In genomic region chr7:55365680-55366460, GRCh38 we compare ENCODE assay signal across 1 cellular context.
TF ChIP-seq lines count a peak whose summit lies in the region.

No MANE protein-coding gene starts in this region.

TF ChIP-seq in K562, 482 proteins besides CTCF, POLR2A, EP300 and RAD21 (continued from another document and continues in another):
- no peak for TF ChIP-seq RERE (CRISPR knock-in tag; IDR thresholded peaks at IDR 0.05; ENCODE audit: borderline replicate concordance)
- TF ChIP-seq NFE2 (IDR thresholded peaks at IDR 0.05; ENCODE audit: low read depth) = no peak
- TF ChIP-seq BACH1 (tag; IDR thresholded peaks at IDR 0.05) = no peak
- TF ChIP-seq ZBTB2 (IDR thresholded peaks at IDR 0.05) = no peak
- no peak for TF ChIP-seq CHD2 (IDR thresholded peaks at IDR 0.05; ENCODE audit: low read depth, low read length)
- no peak for TF ChIP-seq CGGBP1 (CRISPR knock-in tag; IDR thresholded peaks at IDR 0.05)
- TF ChIP-seq NCOA6 (IDR thresholded peaks at IDR 0.05) = peak; percentile 71; the same call in 1 of the 2 replicates
- TF ChIP-seq ATF4 (CRISPR knock-in tag; IDR thresholded peaks at IDR 0.05) = no peak
- no peak for TF ChIP-seq ZKSCAN8 (CRISPR knock-in tag; IDR thresholded peaks at IDR 0.05)
- no peak for TF ChIP-seq ARID3B (CRISPR knock-in tag; IDR thresholded peaks at IDR 0.05; ENCODE audit: borderline replicate concordance)
- TF ChIP-seq PCBP1 (IDR thresholded peaks at IDR 0.05; ENCODE audit: low read depth, low read length, poor library complexity, severe bottlenecking) = peak; percentile 82
- no peak; a peak in 1 of 4 replicates for TF ChIP-seq MLLT1 (IDR thresholded peaks at IDR 0.05)
- TF ChIP-seq SMAD1 (IDR thresholded peaks at IDR 0.05; ENCODE audit: low read depth, low read length, partially characterized antibody) = no peak
- no peak for TF ChIP-seq ZNF444 (CRISPR knock-in tag; IDR thresholded peaks at IDR 0.05)
- TF ChIP-seq HDAC3 (IDR thresholded peaks at IDR 0.05; ENCODE audit: borderline replicate concordance, partially characterized antibody) = no peak
- TF ChIP-seq TEAD4 (IDR thresholded peaks at IDR 0.05; ENCODE audit: low read length) = no peak
- no peak for TF ChIP-seq TEAD4 (CRISPR knock-in tag; IDR thresholded peaks at IDR 0.05; ENCODE audit: borderline replicate concordance)
- no peak for TF ChIP-seq ZNF274 (IDR thresholded peaks at IDR 0.05; ENCODE audit: borderline replicate concordance, low read depth, low read length)
- TF ChIP-seq HDAC6 (IDR thresholded peaks at IDR 0.05; ENCODE audit: low read depth, low read length) = no peak
- peak; percentile 98 for TF ChIP-seq RBFOX2 (IDR thresholded peaks at IDR 0.05; ENCODE audit: low read depth, low read length)
- TF ChIP-seq CHD7 (IDR thresholded peaks at IDR 0.05; ENCODE audit: low read depth, low read length) = no peak
- no peak for TF ChIP-seq ZNF75A (CRISPR knock-in tag; IDR thresholded peaks at IDR 0.05)
- TF ChIP-seq MTA3 (IDR thresholded peaks at IDR 0.05; ENCODE audit: borderline replicate concordance) = peak; percentile 99
- TF ChIP-seq MEF2D (tag; conservative IDR thresholded peaks at IDR 0.05; ENCODE audit: low read depth) = no peak
- no peak for TF ChIP-seq TEAD2 (tag; IDR thresholded peaks at IDR 0.05)
- no peak for TF ChIP-seq SMARCB1 (IDR thresholded peaks at IDR 0.05; ENCODE audit: insufficient read length, low read depth)
- TF ChIP-seq ESRRA (IDR thresholded peaks at IDR 0.05; ENCODE audit: borderline replicate concordance, low read depth) = peak; percentile 73
- peak; percentile 73; the same call in 1 of the 2 replicates for TF ChIP-seq ZBTB9 (CRISPR knock-in tag; IDR thresholded peaks at IDR 0.05)
- TF ChIP-seq ZNF408 (CRISPR knock-in tag; IDR thresholded peaks at IDR 0.05; ENCODE audit: low read depth) = no peak
- TF ChIP-seq PRPF4 (IDR thresholded peaks at IDR 0.05; ENCODE audit: insufficient read depth, low read depth, low read length, poor library complexity, severe bottlenecking) = peak; percentile 87
- no peak for TF ChIP-seq ZNF146 (CRISPR knock-in tag; IDR thresholded peaks at IDR 0.05; ENCODE audit: unreplicated experiment)
- no peak for TF ChIP-seq KAT8 (IDR thresholded peaks at IDR 0.05; ENCODE audit: low read depth)
- TF ChIP-seq TOE1 (IDR thresholded peaks at IDR 0.05; ENCODE audit: borderline replicate concordance) = peak; percentile 95
- TF ChIP-seq TOE1 (CRISPR knock-in tag; IDR thresholded peaks at IDR 0.05; ENCODE audit: borderline replicate concordance, low read depth) = 0 out of 2 replicates have a peak, but pooled peaks have one; percentile 80
- TF ChIP-seq MEIS2 (IDR thresholded peaks at IDR 0.05; ENCODE audit: partially characterized antibody) = no peak
- TF ChIP-seq SMARCC2 (IDR thresholded peaks at IDR 0.05; ENCODE audit: low read depth) = no peak
